15 cellular contexts compared by ENCODE assay signal in the genomic region with DNA sequence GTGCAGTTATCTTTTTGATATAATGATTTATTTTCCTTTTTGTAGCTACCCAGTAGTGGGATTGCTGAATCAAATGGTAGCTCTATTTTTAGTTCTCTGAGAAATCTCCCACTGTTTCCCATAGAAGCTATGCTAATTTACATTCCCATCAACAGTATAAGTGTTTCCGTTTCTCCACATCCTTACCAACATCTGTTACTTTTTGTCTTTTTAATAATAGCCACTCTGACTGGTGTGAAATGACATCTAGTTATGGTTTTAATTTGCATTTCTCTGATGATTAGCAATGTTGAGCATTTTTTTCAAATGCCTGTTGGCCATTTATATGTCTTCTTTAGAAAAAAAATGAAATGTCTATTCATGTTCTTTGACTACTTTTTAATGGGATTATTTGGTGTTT.
"Had no signal": no experiment of that assay in that cellular context is flagged by ENCODE, and none has a peak within 500 bp of the region (broad histone marks: within the 10 kb centered on the region; RNA-seq: fewer than 3 reads in every experiment).

No MANE protein-coding gene starts in this region.

- H3K4me3 Mint-ChIP-seq: neural progenitor cell had no signal

- H3K27me3 ChIP-seq: cardiac muscle cell, neural progenitor cell, sigmoid colon had no signal

- H3K4me3 ChIP-seq: cardiac muscle cell, lung, neural progenitor cell, sigmoid colon had no signal

- H3K27ac ChIP-seq: cardiac muscle cell, neural progenitor cell, sigmoid colon, VCaP had no signal

- H3K9me3 ChIP-seq: sigmoid colon had no signal

- H3K27ac Mint-ChIP-seq: neural progenitor cell had no signal

- ATAC-seq: esophagus mucosa had no signal

- DNase-seq: activated CD4-positive, alpha-beta T cell treated with anti-CD3 and anti-CD28 coated beads for 4 hours; activated effector memory CD4-positive, alpha-beta T cell treated with Interleukin-2 at 50 U/mL for 16 hours; activated naive CD4-positive, alpha-beta T cell treated with anti-CD3 and anti-CD28 coated beads, Interleukin-2, amount 50 U/mL, for 16 hours; activated T-cell treated with anti-CD3 and anti-CD28 coated beads for 4 hours; islet precursor cell; midbrain; sigmoid colon; stimulated activated CD4-positive, alpha-beta T cell treated with anti-CD3 and anti-CD28 coated beads, Interleukin-12 subunit alpha, Interleukin-12 subunit beta, amount 100 ng/mL, for 4 hours; stimulated activated CD4-positive, alpha-beta T cell treated with anti-CD3 and anti-CD28 coated beads, Interleukin-2, amount 100 ng/mL, for 24 hours; T-helper 1 cell had no signal
